ENCODE assay signal across 22 cellular contexts in genomic region chr2:7022486-7022885, GRCh38.
A peak's percentile ranks its signal among the peaks of the same experiment; 100 is the strongest.
DNase-seq lines count a peak whose midpoint lies in the region; ATAC-seq, FAIRE-seq and TF ChIP-seq lines count a peak whose summit lies in the region.
"Had no signal": no experiment of that assay in that cellular context is flagged by ENCODE, and none has a peak within 500 bp of the region (broad histone marks: within the 10 kb centered on the region; RNA-seq: fewer than 3 reads in every experiment).

No MANE protein-coding gene starts in this region.

- peak in 1 of 2 donors; percentile 42 for TF ChIP-seq POLR2A in adrenal gland (IDR thresholded peaks at IDR 0.05)

- DNase-seq in A172 (ENCODE audit: low spot score) (peak; percentile 56), adrenal gland (peak in 4 of 7 donors; percentile 46 to 77 (median 68)), pancreas (peak in 3 of 6 donors; percentile 69 to 78 (median 75)), NCI-H1417 (lab: John Stamatoyannopoulos, UW) (no peak), glomerular visceral epithelial cell (ENCODE audit: extremely low spot score) (no peak), NCI-H128 (lab: John Stamatoyannopoulos, UW; ENCODE audit: unreplicated experiment) (no peak), RCC 7860 (ENCODE audit: low spot score) (no peak)
- DNase-seq: activated naive CD8-positive, alpha-beta T cell treated with anti-CD3 and anti-CD28 coated beads for 36 hours; activated T-cell treated with anti-CD3 and anti-CD28 coated beads, Interleukin-2, amount 50 U/mL, for 72 hours; CD8-positive, alpha-beta memory T cell; immature natural killer cell; mesendoderm; NCI-H1436; NCI-H774; stimulated activated naive CD4-positive, alpha-beta T cell; upper lobe of left lung had no signal

- H3K27ac ChIP-seq in adrenal gland (peak overlapping the region; percentile 37 to 86 (median 79)), cingulate gyrus (ENCODE audit: low read depth, low read length) (peak overlapping the region; percentile 63), pancreas (peak overlapping the region; percentile 34 to 70 (median 60))
- H3K27ac ChIP-seq: coronary artery, epithelial cell of prostate, SJSA1, upper lobe of left lung had no signal

- intact Hi-C loops in adrenal gland (cut with DNase I) (loop anchor here in 1 of 2 donors (5.0 kb wide), 1 partner anchor 100 kb away; no protein-coding TSS in a partner anchor), pancreas (cut with DNase I) (no loop called here)

- H3K4me1 ChIP-seq in adrenal gland (replicated peaks in 1 of 2) (peaks cover 44 to 84% of the 10 kb centered on the region in 2 donors), pancreas (peaks cover 40 to 50% (median 44%) of the 10 kb centered on the region in 3 donors)
- H3K4me1 ChIP-seq: SJSA1 had no signal

- ATAC-seq in pancreas: peak; percentile 52 to 65 (median 60)
- ATAC-seq: activated T-cell treated with anti-CD3 and anti-CD28 coated beads, Interleukin-2, amount 50 U/mL, for 72 hours; WTC11 had no signal

- H3K9me3 ChIP-seq in adrenal gland (replicated peaks in 1 of 3): no peaks in the 10 kb centered on the region
- no peaks in the 10 kb centered on the region for H3K9me3 ChIP-seq in pancreas
- H3K9me3 ChIP-seq: SJSA1, upper lobe of left lung had no signal

- no peak overlapping the region for H3K4me3 ChIP-seq in adrenal gland
- H3K4me3 ChIP-seq in pancreas: no peak overlapping the region
- H3K4me3 ChIP-seq: coronary artery, SJSA1, upper lobe of left lung had no signal

- H3K27me3 ChIP-seq in adrenal gland (no peaks in the 10 kb centered on the region), pancreas (no peaks in the 10 kb centered on the region)
- H3K27me3 ChIP-seq: SJSA1, upper lobe of left lung had no signal

- no peak for FAIRE-seq in pancreas (lab: Jason Lieb, UNC)
- FAIRE-seq in RCC 7860 (lab: Jason Lieb, UNC): no peak
- FAIRE-seq: H1 had no signal

- 27 to 37% (median 35%) methylated on average over 6 of the region's 6 CpGs for WGBS in adrenal gland, 4 donors
- WGBS in pancreas, 2 donors: 19 to 32% methylated on average over 6 of the region's 6 CpGs

- TF ChIP-seq CTCF in adrenal gland (IDR thresholded peaks at IDR 0.05): no peak
- TF ChIP-seq CTCF in pancreas (IDR thresholded peaks at IDR 0.05): no peak

- H3K36me3 ChIP-seq in adrenal gland (replicated peaks in 1 of 2) (peaks cover 0 to 14% of the 10 kb centered on the region in 2 donors), pancreas (peaks cover 0 to 31% (median 0%) of the 10 kb centered on the region in 3 donors)
- H3K36me3 ChIP-seq: SJSA1 had no signal

Comparison
In these comparisons a context has a peak if more than half of its experiments do, and no peak if none do; other contexts are left out.
1. DNase-seq: peak in A172 (single experiment) and adrenal gland (4 of 7); none in NCI-H1417 (0 of 3), glomerular visceral epithelial cell (single experiment), NCI-H128 (single experiment) and RCC 7860 (single experiment).
2. Peak in every context shown above with its lines, with median percentiles within 50 percentile points of each other: H3K27ac ChIP-seq.